Comparison of ENCODE assay signal across 14 cellular contexts in genomic region chr7:139733751-139734150, GRCh38. TPM values are rescaled to one million over a fixed set of nuclear protein-coding genes. Genes with fewer than 3 reads are reported as not detected.
DNase-seq lines count a peak whose midpoint lies in the region; ATAC-seq and TF ChIP-seq lines count a peak whose summit lies in the region.
"Had no signal": no experiment of that assay in that cellular context is flagged by ENCODE, and none has a peak within 500 bp of the region (broad histone marks: within the 10 kb centered on the region; RNA-seq: fewer than 3 reads in every experiment).

No MANE protein-coding gene starts in this region.

- DNase-seq in Peyer's patch (peak in 1 of 3 donors; percentile 9), breast epithelium (ENCODE audit: low spot score in 2 of 2) (no peak), inferior parietal cortex (ENCODE audit: extremely low spot score) (no peak), anterior cingulate cortex (lab: John Stamatoyannopoulos, UW) (no peak), NCI-H82 (lab: John Stamatoyannopoulos, UW) (no peak)
- DNase-seq: activated CD4-positive, alpha-beta T cell treated with anti-CD3 and anti-CD28 coated beads, Interleukin-2, amount 10 ng/mL, durations not matched to agents 7 days and 5 days; erythroblast; NCI-H1092 treated with DMSO at 0.1 percent for 48 hours; NCI-H510A; stimulated activated CD4-positive, alpha-beta T cell treated with anti-CD3 and anti-CD28 coated beads, Interleukin-4, amount 100 ng/mL, for 1 hour had no signal

- no peak for TF ChIP-seq POLR2A in Peyer's patch (IDR thresholded peaks at IDR 0.05)
- TF ChIP-seq POLR2A in breast epithelium (IDR thresholded peaks at IDR 0.05) = no peak

- intact Hi-C loops in breast epithelium (cut with DNase I; ENCODE audit: low total_unique reads) = no loop called here

- H3K27me3 ChIP-seq in Peyer's patch (no peaks in the 10 kb centered on the region), breast epithelium (no peaks in the 10 kb centered on the region), layer of hippocampus (ENCODE audit: control insufficient read depth, insufficient read depth, low read length) (no peaks in the 10 kb centered on the region)

- H3K4me3 ChIP-seq in Peyer's patch (no peak overlapping the region), breast epithelium (no peak overlapping the region)

- H3K27ac ChIP-seq in Peyer's patch (peak overlapping the region; percentile 8 to 66 (median 44)), breast epithelium (peak overlapping the region; percentile 74 to 83), layer of hippocampus (ENCODE audit: low read depth, low read length) (peak overlapping the region; percentile 54), temporal lobe (ENCODE audit: low read depth, low read length) (peak overlapping the region; percentile 78)

- H3K9me3 ChIP-seq in Peyer's patch (no peaks in the 10 kb centered on the region), breast epithelium (no peaks in the 10 kb centered on the region)

- ATAC-seq in GM19324 (IDR thresholded peaks at IDR 0.05; ENCODE audit: low FRiP score, unreplicated experiment) = no peak
- ATAC-seq: stimulated activated effector memory CD8-positive, alpha-beta T cell treated with anti-CD3 and anti-CD28 coated beads, Interleukin-12 subunit alpha, Interleukin-12 subunit beta, amount 100 ng/mL, for 72 hours had no signal

- peaks cover 0 to 26% (median 12%) of the 10 kb centered on the region in 4 donors for H3K4me1 ChIP-seq in Peyer's patch
- H3K4me1 ChIP-seq in breast epithelium = peaks cover 0 to 9% of the 10 kb centered on the region in 2 donors

- no peaks in the 10 kb centered on the region for H3K36me3 ChIP-seq in Peyer's patch
- H3K36me3 ChIP-seq in breast epithelium = no peaks in the 10 kb centered on the region

- TF ChIP-seq CTCF in Peyer's patch (IDR thresholded peaks at IDR 0.05) = no peak
- TF ChIP-seq CTCF in breast epithelium (IDR thresholded peaks at IDR 0.05) = no peak

RNA-seq across cellular contexts. Expression of gene HIPK2, which starts 44.0 kb away (rescaled TPM):
- total RNA-seq in Peyer's patch = 10 to 100 TPM; 16.6 to 60.2 (median 35.1) TPM
- 10 to 100 TPM; 26.4 to 31.8 (median 31.1) TPM for total RNA-seq in breast epithelium
- 20.4 TPM for total RNA-seq in temporal lobe
